In genomic region chr2:222707689-222708273, GRCh38 we compare ENCODE assay signal across 9 cellular contexts. TPM values are rescaled to one million over a fixed set of nuclear protein-coding genes. Genes with fewer than 3 reads are reported as not detected.
DNase-seq lines count a peak whose midpoint lies in the region; ATAC-seq and TF ChIP-seq lines count a peak whose summit lies in the region.
"Had no signal": no experiment of that assay in that cellular context is flagged by ENCODE, and none has a peak within 500 bp of the region (broad histone marks: within the 10 kb centered on the region; RNA-seq: fewer than 3 reads in every experiment).

No MANE protein-coding gene starts in this region.

- no peak overlapping the region for H3K4me3 Mint-ChIP-seq in H9

- H3K9me3 ChIP-seq in parathyroid adenoma (ENCODE audit: control insufficient read depth, low read length) (no peaks in the 10 kb centered on the region), left lung (no peaks in the 10 kb centered on the region), H9 (ENCODE audit: control insufficient read depth, low read depth, low read length) (no peaks in the 10 kb centered on the region)

- no peaks in the 10 kb centered on the region for H3K23me2 ChIP-seq in H9 (ENCODE audit: insufficient read length, low read depth, low read length, poor library complexity, severe bottlenecking)

- H3K36me3 Mint-ChIP-seq in H9 (ENCODE audit: insufficient read depth in 1 of 3, low read depth in 3 of 3) = peaks cover 0 to 2% (median 0%) of the 10 kb centered on the region in 3 experiments; a peak in 1 of 7 replicates

- H3K79me2 ChIP-seq in parathyroid adenoma (no peaks in the 10 kb centered on the region), H9 (ENCODE audit: insufficient read depth, low read length) (no peaks in the 10 kb centered on the region)

- peak; percentile 66 for DNase-seq in astrocyte of the hippocampus (ENCODE audit: low read depth, low spot score)
- no peak for DNase-seq in left lung
- DNase-seq in T1000 (lab: John Stamatoyannopoulos, UW) = no peak
- DNase-seq in UCSD-AML1 (lab: John Stamatoyannopoulos, UW; ENCODE audit: unreplicated experiment) = no peak
- no peak for DNase-seq in H9

- H3K27ac Mint-ChIP-seq in H9 = no peak overlapping the region

- H3T11ph ChIP-seq in H9 (ENCODE audit: low read length) = no peak overlapping the region

- H2BK15ac ChIP-seq in H9 (ENCODE audit: low read depth, low read length) = no peak overlapping the region

- no peak overlapping the region for H3K9ac ChIP-seq in parathyroid adenoma
- H3K9ac ChIP-seq in H9 (ENCODE audit: extremely low read depth, insufficient read length, low read length) = no peak overlapping the region

- ATAC-seq in GM18520 (IDR thresholded peaks at IDR 0.05; ENCODE audit: unreplicated experiment) (peak; percentile 58), HG03342 (IDR thresholded peaks at IDR 0.05; ENCODE audit: unreplicated experiment) (peak; percentile 57), left lung (no peak)

- no peak overlapping the region for H2BK120ac ChIP-seq in H9 (ENCODE audit: low read depth, low read length, poor library complexity, severe bottlenecking)

- intact Hi-C loops in left lung (cut with DNase I) = loop anchor here in 1 of 2 donors (5.0 to 10.0 kb wide), 2 partner anchors 87 to 195 kb away; no protein-coding TSS in a partner anchor

- H3K4me3 ChIP-seq in parathyroid adenoma (ENCODE audit: low read depth, low read length) (no peak overlapping the region), left lung (no peak overlapping the region)
- H3K4me3 ChIP-seq: lung had no signal

- H3K4me1 Mint-ChIP-seq in H9 = peaks cover 23 to 30% of the 10 kb centered on the region in 2 experiments

- H2BK5ac ChIP-seq in H9 (ENCODE audit: insufficient read length, low read length) = no peak overlapping the region

- H3K27ac ChIP-seq in parathyroid adenoma (no peak overlapping the region), left lung (peak overlapping the region in 1 of 2 donors; percentile 37), H9 (ENCODE audit: insufficient read length, low read depth, low read length) (no peak overlapping the region)

- no peak overlapping the region for H2BK12ac ChIP-seq in H9 (ENCODE audit: insufficient read length, low read depth, low read length)

- no peak overlapping the region for H3K56ac ChIP-seq in H9 (ENCODE audit: insufficient read length, low read depth, low read length)

- H4K20me1 ChIP-seq in H9 (ENCODE audit: control insufficient read depth, insufficient read depth, insufficient read length) = no peaks in the 10 kb centered on the region

- no peak overlapping the region for H3K4me2 ChIP-seq in parathyroid adenoma (ENCODE audit: low read length)
- no peak overlapping the region for H3K4me2 ChIP-seq in H9 (ENCODE audit: insufficient read depth, insufficient read length, low read length)

- no peak overlapping the region for H4K5ac ChIP-seq in H9 (ENCODE audit: insufficient read length, low read depth, low read length)

- no peak overlapping the region for H3K18ac ChIP-seq in H9 (ENCODE audit: insufficient read length, low read depth, low read length)

- no peak overlapping the region for H3K4ac ChIP-seq in H9 (ENCODE audit: low read depth, low read length)

- no peak overlapping the region for H4K8ac ChIP-seq in H9 (replicated peaks; ENCODE audit: insufficient read length, low read depth, low read length)

- H3K23ac ChIP-seq in H9 (ENCODE audit: insufficient read length, low read depth, low read length) = no peak overlapping the region

- no peak overlapping the region for H3K14ac ChIP-seq in H9 (ENCODE audit: insufficient read depth, low read length)

- no peak overlapping the region for H4K91ac ChIP-seq in H9 (ENCODE audit: insufficient read length, low read depth, low read length)

- H3K79me1 ChIP-seq in H9 (ENCODE audit: insufficient read depth, low read depth, low read length, poor library complexity, severe bottlenecking) = no peaks in the 10 kb centered on the region

- TF ChIP-seq CTCF in parathyroid adenoma (IDR thresholded peaks at IDR 0.05) = no peak
- TF ChIP-seq CTCF in left lung (IDR thresholded peaks at IDR 0.05) = no peak
- no peak for TF ChIP-seq CTCF in H9 (conservative IDR thresholded peaks at IDR 0.05)

- no CpG with 5 or more reads among the region's 10 CpGs for WGBS in H9 (ENCODE audit: extremely low coverage, insufficient read length, low lambda C conversion rate)

- H2AK5ac ChIP-seq in H9 (ENCODE audit: insufficient read length, low read length) = no peak overlapping the region

- H3K27me3 ChIP-seq in parathyroid adenoma (ENCODE audit: control insufficient read depth, insufficient read depth, low read length) (no peaks in the 10 kb centered on the region), left lung (no peaks in the 10 kb centered on the region), H9 (ENCODE audit: insufficient read depth, low read length) (no peaks in the 10 kb centered on the region)

- H2AFZ ChIP-seq in parathyroid adenoma (peak overlapping the region; percentile 23), H9 (ENCODE audit: low read length) (no peak overlapping the region)

- H2BK20ac ChIP-seq in H9 (ENCODE audit: low read depth, low read length, poor library complexity, severe bottlenecking) = no peak overlapping the region

- peaks cover 2 to 3% of the 10 kb centered on the region in 2 experiments; a peak in 2 of 5 replicates for H3K9me3 Mint-ChIP-seq in H9

- peaks cover 9% of the 10 kb centered on the region for H3K4me1 ChIP-seq in parathyroid adenoma
- peaks cover 7 to 24% of the 10 kb centered on the region in 2 donors for H3K4me1 ChIP-seq in left lung
- no peaks in the 10 kb centered on the region; the same call in 1 of the 2 replicates for H3K4me1 ChIP-seq in H9 (ENCODE audit: insufficient read depth, low read length)

- no peaks in the 10 kb centered on the region for H3K36me3 ChIP-seq in parathyroid adenoma (ENCODE audit: control insufficient read depth, insufficient read depth, low read length)
- no peaks in the 10 kb centered on the region for H3K36me3 ChIP-seq in left lung

- H3K27me3 Mint-ChIP-seq in H9 (ENCODE audit: low read depth) = peaks cover 1% of the 10 kb centered on the region; the same call in 1 of the 2 replicates

RNA-seq across cellular contexts. Expression of gene MOGAT1, which starts 36.3 kb away (rescaled TPM):
- total RNA-seq in left lung (under 1 TPM in 1 of 2 donors, not detected in 1; 0.26 TPM), H9 (2021) (not detected in 2 replicates)

RNA-seq across cellular contexts. Expression of gene FARSB, which starts 51.9 kb away (rescaled TPM):
- total RNA-seq in left lung (10 to 100 TPM; 12.4 to 23.1 TPM), H9 (2021) (31.2 and 32.1 TPM in 2 replicates)
